Comparison of ENCODE assay signal across 6 cellular contexts in the genomic region with DNA sequence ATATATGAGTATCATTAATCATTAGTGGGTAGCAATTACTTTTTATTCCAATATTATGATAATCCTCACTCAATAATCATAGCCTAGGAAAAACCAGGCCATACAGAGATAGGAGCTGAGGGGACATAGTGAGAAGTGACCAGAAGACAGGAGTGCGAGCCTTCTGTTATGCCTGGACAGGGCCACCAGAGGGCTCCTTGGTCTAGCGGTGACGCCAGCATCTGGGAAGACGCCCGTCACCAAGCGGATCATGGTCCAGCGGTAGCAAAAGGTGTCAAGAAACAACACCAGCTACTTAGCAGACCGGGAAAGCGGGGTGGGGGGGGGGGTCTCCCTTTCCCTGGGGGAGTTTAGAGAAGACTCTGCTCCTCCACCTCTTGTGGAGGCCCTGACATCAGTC. TPM values are rescaled to one million over a fixed set of nuclear protein-coding genes. Genes with fewer than 3 reads are reported as not detected.
A peak's percentile ranks its signal among the peaks of the same experiment; 100 is the strongest.
DNase-seq lines count a peak whose midpoint lies in the region; TF ChIP-seq lines count a peak whose summit lies in the region.
"Not testable (repeated sequence)": the region's sequence is repeated elsewhere in the genome, so short reads cannot be mapped to it uniquely, and the experiment has no call there.

No MANE protein-coding gene starts in this region.

- not testable (repeated sequence) for H3K36me3 ChIP-seq in colonic mucosa, sigmoid colon

- H3K27ac ChIP-seq in C4-2B, colonic mucosa, sigmoid colon: not testable (repeated sequence)

- TF ChIP-seq RAD21 in Ishikawa (IDR thresholded peaks at IDR 0.05; ENCODE audit: low read depth) = peak; percentile 63

- peak overlapping the region in 4 of 5 donors; percentile 38 to 65 (median 42) for H3K4me3 Mint-ChIP-seq in immature natural killer cell

- H3K27ac Mint-ChIP-seq in immature natural killer cell = peak overlapping the region; percentile 60 to 94 (median 90)

- not testable (repeated sequence) for H3K4me1 ChIP-seq in colonic mucosa
- H3K4me1 ChIP-seq in sigmoid colon = peaks cover 0 to 13% (median 11%) of the 10 kb centered on the region in 4 donors

- H3K9me3 Mint-ChIP-seq in immature natural killer cell = not testable (repeated sequence)

- TF ChIP-seq POLR2A in sigmoid colon (IDR thresholded peaks at IDR 0.05) = not testable (repeated sequence)

- peak; percentile 75 for TF ChIP-seq CTCF in C4-2B (conservative IDR thresholded peaks at IDR 0.05)
- peak; percentile 57 for TF ChIP-seq CTCF in colonic mucosa (IDR thresholded peaks at IDR 0.05)
- peak in 3 of 4 experiments; percentile 62 to 68 (median 66) for TF ChIP-seq CTCF in sigmoid colon (IDR thresholded peaks at IDR 0.05)

- DNase-seq in UCSD-AML1 (lab: John Stamatoyannopoulos, UW; ENCODE audit: unreplicated experiment) = peak; percentile 24
- DNase-seq in colonic mucosa = peak; percentile 62
- DNase-seq in immature natural killer cell = peak; percentile 38 to 49 (median 48)
- peak; percentile 87 for DNase-seq in sigmoid colon

- not testable (repeated sequence) for H3K27me3 ChIP-seq in colonic mucosa
- peaks cover 0 to 16% (median 7%) of the 10 kb centered on the region in 3 donors for H3K27me3 ChIP-seq in sigmoid colon

- H3K9ac ChIP-seq in colonic mucosa (ENCODE audit: low read depth in 2 of 2, low read length in 2 of 2) = not testable (repeated sequence)

- not testable (repeated sequence) for H3K4me3 ChIP-seq in colonic mucosa, sigmoid colon

- intact Hi-C loops in colonic mucosa (cut with DNase I); sigmoid colon (cut with DNase I): not testable (repeated sequence)

- H3K4me1 Mint-ChIP-seq in immature natural killer cell = peaks cover 60 to 68% of the 10 kb centered on the region in 2 donors

- peaks cover 22 to 38% (median 25%) of the 10 kb centered on the region in 3 donors for H3K27me3 Mint-ChIP-seq in immature natural killer cell (ENCODE audit: low read depth in 3 of 3)

- not testable (repeated sequence) for TF ChIP-seq EP300 in Ishikawa (IDR thresholded peaks at IDR 0.05; ENCODE audit: borderline replicate concordance); sigmoid colon (IDR thresholded peaks at IDR 0.05)

- H3K36me3 Mint-ChIP-seq in immature natural killer cell = not testable (repeated sequence)

- not testable (repeated sequence) for H3K9me3 ChIP-seq in colonic mucosa, sigmoid colon

- 1 to 19% methylated on average over 9 of the region's 9 CpGs for WGBS in sigmoid colon, 2 donors

RNA-seq across cellular contexts. Expression of a gene that starts 7.0 kb away (rescaled TPM):
- total RNA-seq in colonic mucosa (10 to 100 TPM in 1 of 2 donors, 1 to 10 TPM in 1; 6.7 to 10.2 TPM), sigmoid colon (10 to 100 TPM in 3 of 4 donors, 1 to 10 TPM in 1; 8.1 to 36.0 (median 17.7) TPM)
- polyA plus RNA-seq in immature natural killer cell (under 1 TPM in 2 of 3 donors, not detected in 1; 0.31 to 0.52 TPM), sigmoid colon (10 to 100 TPM in 1 of 3 donors, 1 to 10 TPM in 2; 1.4 to 16.5 (median 2.4) TPM)

RNA-seq across cellular contexts. Expression of a gene that starts 11.9 kb away (rescaled TPM):
- total RNA-seq in colonic mucosa (10 to 100 TPM; 30.1 to 38.2 TPM), sigmoid colon (10 to 100 TPM in 1 of 4 donors, 1 to 10 TPM in 3; 2.6 to 12.5 (median 3.7) TPM)
- polyA plus RNA-seq in immature natural killer cell (10 to 100 TPM; 13.5 to 21.4 (median 16.0) TPM), sigmoid colon (10 to 100 TPM; 28.8 to 66.4 (median 43.5) TPM)

RNA-seq across cellular contexts. Expression of a gene that starts 16.6 kb away (rescaled TPM):
- total RNA-seq in colonic mucosa (1 to 10 TPM; 1.5 to 4.0 TPM), sigmoid colon (1 to 10 TPM; 2.1 to 4.2 (median 2.9) TPM)
- polyA plus RNA-seq in immature natural killer cell (10 to 100 TPM; 12.4 to 13.7 (median 12.7) TPM), sigmoid colon (1 to 10 TPM in 2 of 3 donors, under 1 TPM in 1; 0.60 to 9.8 (median 2.1) TPM)

RNA-seq across cellular contexts. Expression of a gene that starts 18.0 kb away (rescaled TPM):
- total RNA-seq in colonic mucosa = 1 to 10 TPM; 2.7 to 7.8 TPM
- polyA plus RNA-seq in immature natural killer cell = 1 to 10 TPM; 2.1 to 4.9 (median 3.9) TPM
- 1 to 10 TPM; 2.5 to 5.5 (median 4.3) TPM for total RNA-seq in sigmoid colon
- polyA plus RNA-seq in sigmoid colon = 1 to 10 TPM in 1 of 3 donors, under 1 TPM in 1, not detected in 1; under 0.01 to 3.9 TPM

RNA-seq across cellular contexts. Expression of a gene that starts 20.1 kb away (rescaled TPM):
- total RNA-seq in colonic mucosa (10 to 100 TPM in 1 of 2 donors, 1 to 10 TPM in 1; 7.7 to 12.9 TPM), sigmoid colon (1 to 10 TPM; 4.7 to 9.5 (median 8.0) TPM)
- polyA plus RNA-seq in immature natural killer cell (10 to 100 TPM; 31.6 to 81.9 (median 52.1) TPM), sigmoid colon (1 to 10 TPM; 7.2 to 8.6 (median 7.2) TPM)

Comparison
In these comparisons a context has a peak if more than half of its experiments do, and no peak if none do; other contexts are left out.
1. DNase-seq: peak in every context shown above with its lines; median percentile 87 in sigmoid colon; 62 in colonic mucosa; 48 in immature natural killer cell; 24 in UCSD-AML1.